Comparison of ENCODE assay signal across 10 cellular contexts in the genomic region with DNA sequence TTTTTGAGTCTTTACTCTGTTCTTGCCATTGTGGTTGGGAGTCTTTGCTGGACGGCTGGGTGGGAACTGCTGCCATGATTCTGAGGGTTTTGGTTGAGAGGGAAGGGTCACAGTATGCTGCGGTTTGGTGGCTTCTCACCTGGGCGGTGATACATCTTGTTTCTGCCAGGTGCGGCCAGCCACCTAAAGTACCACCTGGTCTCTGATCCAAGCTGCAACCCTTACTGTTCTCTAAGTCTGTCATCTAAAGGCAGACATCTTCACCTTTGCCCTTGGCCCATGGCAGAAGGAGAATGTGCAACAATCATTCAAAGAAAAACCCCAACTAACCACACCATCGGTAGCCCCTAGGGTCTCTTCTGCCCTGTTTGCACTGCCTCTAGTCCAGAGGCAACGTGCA.
"Had no signal": no experiment of that assay in that cellular context is flagged by ENCODE, and none has a peak within 500 bp of the region (broad histone marks: within the 10 kb centered on the region; RNA-seq: fewer than 3 reads in every experiment).

No MANE protein-coding gene starts in this region.

- DNase-seq: activated effector memory CD4-positive, alpha-beta T cell treated with anti-CD3 and anti-CD28 coated beads, Interleukin-2, amount 50 U/mL, for 16 hours; activated naive CD8-positive, alpha-beta T cell treated with anti-CD3 and anti-CD28 coated beads for 36 hours; activated T-cell treated with anti-CD3 and anti-CD28 coated beads, Interleukin-2, amount 50 U/mL, for 24 hours; endodermal cell; erythroblast; left ventricle myocardium inferior; mesendoderm; stimulated activated CD4-positive, alpha-beta T cell treated with anti-CD3 and anti-CD28 coated beads, Interleukin-4, amount 100 ng/mL, for 4 hours; SW 1271; uterus had no signal
